In the genomic region with DNA sequence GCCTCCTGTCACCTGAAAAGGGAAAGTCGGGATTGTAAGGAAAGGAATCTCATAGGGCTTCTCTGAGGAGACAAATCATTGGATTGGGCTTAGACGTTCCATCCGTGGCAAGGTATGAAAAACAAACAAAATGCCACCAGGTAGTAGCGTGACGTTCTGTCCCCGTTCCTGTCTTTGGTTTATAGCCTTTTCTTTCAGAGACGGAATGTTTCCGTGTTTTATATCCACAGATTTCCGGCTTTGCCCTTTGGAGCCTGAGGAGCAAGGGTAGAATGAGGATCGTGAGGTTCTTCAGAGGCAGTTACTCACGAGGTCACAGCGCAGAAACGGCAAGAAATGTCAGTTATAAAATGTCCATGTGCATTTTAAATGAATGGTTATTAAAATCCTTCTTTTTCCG, we compare ENCODE assay signal across 30 cellular contexts.
"Had no signal": no experiment of that assay in that cellular context is flagged by ENCODE, and none has a peak within 500 bp of the region (broad histone marks: within the 10 kb centered on the region; RNA-seq: fewer than 3 reads in every experiment).

No MANE protein-coding gene starts in this region.

- H3K27me3 ChIP-seq: ascending aorta had no signal

- DNase-seq: activated CD4-positive, alpha-beta memory T cell treated with anti-CD3 and anti-CD28 coated beads, Interleukin-2, amount 10 ng/mL, durations not matched to agents 7 days and 5 days; activated CD4-positive, alpha-beta T cell treated with anti-CD3 and anti-CD28 coated beads for 1 hour; activated CD4-positive, alpha-beta T cell treated with anti-CD3 and anti-CD28 coated beads for 36 hours; activated CD4-positive, alpha-beta T cell treated with anti-CD3 and anti-CD28 coated beads for 48 hours; activated CD4-positive, alpha-beta T cell treated with anti-CD3 and anti-CD28 coated beads, Interleukin-2, amount 10 ng/mL, durations not matched to agents 7 days and 5 days; activated CD4-positive, alpha-beta T cell treated with anti-CD3 and anti-CD28 coated beads, Interleukin-2, amount 50 U/mL, for 48 hours; activated CD4-positive, CD25-positive, alpha-beta regulatory T cell; activated CD8-positive, alpha-beta memory T cell treated with anti-CD3 and anti-CD28 coated beads for 24 hours; activated CD8-positive, alpha-beta memory T cell treated with anti-CD3 and anti-CD28 coated beads, Interleukin-2, amount 10 ng/mL, durations not matched to agents 7 days and 5 days; activated CD8-positive, alpha-beta memory T cell treated with anti-CD3 and anti-CD28 coated beads, Interleukin-2, amount 50 U/mL, for 48 hours; activated CD8-positive, alpha-beta T cell treated with anti-CD3 and anti-CD28 coated beads, Interleukin-2, amount 10 ng/mL, durations not matched to agents 7 days and 5 days; activated effector memory CD4-positive, alpha-beta T cell treated with Interleukin-2 at 50 U/mL for 16 hours; activated gamma-delta T cell; activated naive CD4-positive, alpha-beta T cell treated with anti-CD3 and anti-CD28 coated beads, Interleukin-2, amount 10 ng/mL, durations not matched to agents 7 days and 5 days; activated naive CD4-positive, alpha-beta T cell treated with Interleukin-2 at 50 U/mL for 16 hours; activated naive CD8-positive, alpha-beta T cell treated with anti-CD3 and anti-CD28 coated beads, Interleukin-2, amount 10 ng/mL, durations not matched to agents 7 days and 5 days; activated naive CD8-positive, alpha-beta T cell treated with anti-CD3 and anti-CD28 coated beads, Interleukin-2, amount 50 U/mL, for 24 hours; activated T-cell treated with anti-CD3 and anti-CD28 coated beads, Interleukin-2, amount 50 U/mL, for 24 hours; activated T-cell treated with anti-CD3 and anti-CD28 coated beads, Interleukin-2, amount 50 U/mL, for 48 hours; amygdala; anterior cingulate cortex; caudate nucleus; cerebellar nuclear complex; T-helper 1 cell; T-helper 2 cell; T-helper 9 cell; WERI-Rb-1 had no signal

- H3K4me1 ChIP-seq: ascending aorta had no signal

- H3K9me3 ChIP-seq: ascending aorta had no signal

- H3K36me3 ChIP-seq: ascending aorta, cardiac muscle cell, WERI-Rb-1 had no signal

- ATAC-seq: activated CD4-positive, alpha-beta T cell treated with anti-CD3 and anti-CD28 coated beads for 36 hours; activated CD4-positive, CD25-positive, alpha-beta regulatory T cell treated with anti-CD3 and anti-CD28 coated beads, Interleukin-2, amount 50 U/mL, for 24 hours; activated CD8-positive, alpha-beta memory T cell treated with anti-CD3 and anti-CD28 coated beads, Interleukin-2, amount 10 ng/mL, durations not matched to agents 7 days and 5 days; activated CD8-positive, alpha-beta T cell treated with anti-CD3 and anti-CD28 coated beads, Interleukin-2, amount 10 ng/mL, durations not matched to agents 7 days and 5 days; activated naive CD8-positive, alpha-beta T cell treated with anti-CD3 and anti-CD28 coated beads, Interleukin-2, amount 50 U/mL, for 24 hours had no signal

- H3K27ac ChIP-seq: ascending aorta, cardiac muscle cell, WERI-Rb-1 had no signal

- H3K4me3 ChIP-seq: ascending aorta, cardiac muscle cell had no signal
